13 cellular contexts compared by ENCODE assay signal in genomic region chr6:168451805-168452204, GRCh38. TPM values are rescaled to one million over a fixed set of nuclear protein-coding genes. Genes with fewer than 3 reads are reported as not detected.
A peak's percentile ranks its signal among the peaks of the same experiment; 100 is the strongest.
DNase-seq lines count a peak whose midpoint lies in the region; ATAC-seq, FAIRE-seq and TF ChIP-seq lines count a peak whose summit lies in the region.
"Had no signal": no experiment of that assay in that cellular context is flagged by ENCODE, and none has a peak within 500 bp of the region (broad histone marks: within the 10 kb centered on the region; RNA-seq: fewer than 3 reads in every experiment).

No MANE protein-coding gene starts in this region.

- no peak overlapping the region for H3K4me3 Mint-ChIP-seq in activated T-helper 17 cell treated with anti-CD3 and anti-CD28 coated beads, Interleukin-2, amount 50 U/mL, for 72 hours
- H3K4me3 Mint-ChIP-seq: activated B cell treated with CpG ODN at 0.5 μM for 24 hours had no signal

- TF ChIP-seq EP300 in HepG2 (IDR thresholded peaks at IDR 0.05; ENCODE audit: low read depth in 2 of 2, low read length in 2 of 2) (no peak), HepG2 (CRISPR knock-in tag; IDR thresholded peaks at IDR 0.05; ENCODE audit: borderline replicate concordance) (no peak)

- TF ChIP-seq POLR2A in HepG2 (IDR thresholded peaks at IDR 0.05; ENCODE audit: insufficient read depth in 1 of 2, low read depth in 2 of 2, low read length in 2 of 2) (no peak), right lobe of liver (IDR thresholded peaks at IDR 0.05) (no peak)

- WGBS in HepG2 (ENCODE audit: low lambda C conversion rate) = 0% methylated on average over 2 of the region's 2 CpGs
- 13% methylated on average over 1 of the region's 2 CpGs for WGBS in right lobe of liver (ENCODE audit: insufficient coverage, low coverage, low lambda C conversion rate, missing lambda C conversion rate)

- peaks cover 32% of the 10 kb centered on the region for H3K27me3 Mint-ChIP-seq in activated T-helper 17 cell treated with anti-CD3 and anti-CD28 coated beads, Interleukin-2, amount 50 U/mL, for 72 hours
- H3K27me3 Mint-ChIP-seq: activated B cell treated with CpG ODN at 0.5 μM for 24 hours had no signal

- in situ Hi-C loops in HepG2 (cut with HindIII; ENCODE audit: extremely low pct_ligation_motif_present, low pct_unique_long_range_greater_than_20kb) = no loop called here
- in situ Hi-C loops in astrocyte of the spinal cord (cut with HindIII; ENCODE audit: low sequenced_read_pairs) = no loop called here

- H3K4me1 ChIP-seq in HepG2 (ENCODE audit: insufficient read depth, low read length) (no peaks in the 10 kb centered on the region), right lobe of liver (no peaks in the 10 kb centered on the region)

- intact Hi-C loops in HepG2 (cut with micrococcal nuclease; ENCODE audit: unreplicated experiment) = no loop called here
- intact Hi-C loops in right lobe of liver (cut with DNase I) = no loop called here

- H3K36me3 Mint-ChIP-seq in activated T-helper 17 cell treated with anti-CD3 and anti-CD28 coated beads, Interleukin-2, amount 50 U/mL, for 72 hours (ENCODE audit: low read depth) = no peaks in the 10 kb centered on the region

- no peak overlapping the region for H3K4me2 ChIP-seq in HepG2 (ENCODE audit: low read depth, low read length)

- DNase-seq in HepG2 (ENCODE audit: low spot score) = no peak
- no peak for DNase-seq in right lobe of liver
- DNase-seq in astrocyte of the spinal cord (ENCODE audit: low read depth, low spot score) = no peak
- peak; percentile 75 for DNase-seq in iPS-NIHi7 (ENCODE audit: extremely low spot score)
- no peak for DNase-seq in DMS114 treated with DMSO at 0.1 percent for 48 hours (lab: John Stamatoyannopoulos, UW; ENCODE audit: unreplicated experiment)
- DNase-seq: activated B cell treated with CpG ODN at 0.5 μM for 24 hours, GDM1 had no signal

- H3K9me3 Mint-ChIP-seq in activated T-helper 17 cell treated with anti-CD3 and anti-CD28 coated beads, Interleukin-2, amount 50 U/mL, for 72 hours = no peaks in the 10 kb centered on the region
- H3K9me3 Mint-ChIP-seq: activated B cell treated with CpG ODN at 0.5 μM for 24 hours had no signal

- no peak overlapping the region for H2AFZ ChIP-seq in HepG2 (ENCODE audit: low read length)

- H3K9ac ChIP-seq in HepG2 (ENCODE audit: insufficient read depth, low read depth, low read length) = no peak overlapping the region

- H3K9me3 ChIP-seq in HepG2 (ENCODE audit: low read length) (no peaks in the 10 kb centered on the region), right lobe of liver (no peaks in the 10 kb centered on the region)

- no peak for TF ChIP-seq RAD21 in HepG2 (CRISPR knock-in tag; IDR thresholded peaks at IDR 0.05)

- POLR2A ChIA-PET in HepG2 (lab: Yijun Ruan, JAX) = no interaction called here

- H3K27me3 ChIP-seq in HepG2 (ENCODE audit: control insufficient read depth in 1 of 2, insufficient read depth in 2 of 2, low read length in 2 of 2) (peaks cover 13 to 85% of the 10 kb centered on the region in 2 experiments), right lobe of liver (no peaks in the 10 kb centered on the region)

- H3K36me3 ChIP-seq in HepG2 (replicated peaks in 1 of 2; ENCODE audit: control insufficient read depth in 1 of 2, insufficient read depth in 2 of 2, low read length in 2 of 2) (no peaks in the 10 kb centered on the region), right lobe of liver (no peaks in the 10 kb centered on the region)

- H4K20me1 ChIP-seq in HepG2 (ENCODE audit: insufficient read depth, low read length) = no peaks in the 10 kb centered on the region

- no peak overlapping the region for H3K27ac ChIP-seq in HepG2 (ENCODE audit: extremely low read length, insufficient read depth, low read length)
- no peak overlapping the region for H3K27ac ChIP-seq in right lobe of liver

- CTCF ChIA-PET in HepG2 (lab: Yijun Ruan, JAX; ENCODE audit: low intra/inter-chr PET ratio, low total read pairs) = no interaction called here

- FAIRE-seq in HepG2 (lab: Jason Lieb, UNC) = no peak
- FAIRE-seq: endothelial cell of umbilical vein had no signal

- H3K4me1 Mint-ChIP-seq in activated T-helper 17 cell treated with anti-CD3 and anti-CD28 coated beads, Interleukin-2, amount 50 U/mL, for 72 hours = no peaks in the 10 kb centered on the region

- no TSS peak for BruUV-seq in HepG2 (replicated peaks; lab: Mats Ljungman, UMichigan)

- ATAC-seq in HepG2 (no peak), right lobe of liver (no peak), HG02610 (IDR thresholded peaks at IDR 0.05; ENCODE audit: unreplicated experiment) (no peak), GM21825 (IDR thresholded peaks at IDR 0.05; ENCODE audit: unreplicated experiment) (no peak)
- no peak for ATAC-seq in activated T-helper 17 cell treated with anti-CD3 and anti-CD28 coated beads, Interleukin-2, amount 50 U/mL, for 72 hours (replicated peaks)

- H3K4me3 ChIP-seq in HepG2 (replicated peaks in 1 of 3; ENCODE audit: insufficient read depth in 1 of 3, low read depth in 2 of 3, low read length in 3 of 3) (no peak overlapping the region), right lobe of liver (no peak overlapping the region), astrocyte of the spinal cord (ENCODE audit: low read depth, low read length) (no peak overlapping the region)

- TF ChIP-seq CTCF in HepG2 (CRISPR knock-in tag; IDR thresholded peaks at IDR 0.05) (peak; percentile 20; the same call in 1 of the 2 replicates), right lobe of liver (IDR thresholded peaks at IDR 0.05) (peak in 2 of 4 donors; percentile 11 to 25), astrocyte of the spinal cord (IDR thresholded peaks at IDR 0.05; ENCODE audit: low read depth, low read length) (peak; percentile 2)

- no peak overlapping the region for H3K27ac Mint-ChIP-seq in activated T-helper 17 cell treated with anti-CD3 and anti-CD28 coated beads, Interleukin-2, amount 50 U/mL, for 72 hours
- H3K27ac Mint-ChIP-seq: activated B cell treated with CpG ODN at 0.5 μM for 24 hours had no signal

- H3K79me2 ChIP-seq in HepG2 (ENCODE audit: insufficient read depth, low read length) = no peaks in the 10 kb centered on the region

TF ChIP-seq in HepG2, 621 proteins besides CTCF, POLR2A, EP300 and RAD21:
- no peak for TF ChIP-seq BRCA1 (CRISPR knock-in tag; IDR thresholded peaks at IDR 0.05)
- peak; percentile 10; the same call in 1 of the 2 replicates for TF ChIP-seq STAG1 (CRISPR knock-in tag; IDR thresholded peaks at IDR 0.05)

RNA-seq across cellular contexts. Expression of gene SMOC2, which starts 10.8 kb away (rescaled TPM):
- total RNA-seq in HepG2 (2016; rRNA removed; fragmentation: Illumina TruSeq; extraction: Trizol) (not detected in 2 replicates), right lobe of liver (1 to 10 TPM in 3 of 6 experiments, under 1 TPM in 3; 0.42 to 3.5 (median 1.2) TPM)
- total RNA-seq in HepG2 (2016; cell fraction: cytosol; rRNA removed; fragmentation: Illumina TruSeq; extraction: Trizol; ENCODE audit: low read depth) = not detected in 2 replicates
- total RNA-seq in HepG2 (2016; cell fraction: insoluble cytoplasmic fraction; rRNA removed; fragmentation: Illumina TruSeq; extraction: Trizol) = not detected in 2 replicates
- total RNA-seq in HepG2 (2016; cell fraction: membrane; rRNA removed; fragmentation: Illumina TruSeq; extraction: Trizol) = not detected in 2 replicates
- total RNA-seq in HepG2 (2016; cell fraction: nucleus; rRNA removed; fragmentation: Illumina TruSeq; extraction: Trizol) = not detected in 2 replicates
- not detected in 2 replicates for polyA plus RNA-seq in HepG2 (2011; rRNA removed)
- polyA plus RNA-seq in HepG2 (2011; cell fraction: cytosol; rRNA removed) = not detected in 2 replicates
- polyA plus RNA-seq in HepG2 (2011; cell fraction: nucleus; rRNA removed) = not detected in 2 replicates
- polyA plus RNA-seq in HepG2 (2012) = not detected in 2 replicates
- polyA plus RNA-seq in HepG2 (2016; cell fraction: cytosol; fragmentation: Illumina TruSeq; extraction: Trizol; ENCODE audit: low read depth) = not detected in 2 replicates
- not detected in 2 replicates for polyA plus RNA-seq in HepG2 (2016; cell fraction: insoluble cytoplasmic fraction; fragmentation: Illumina TruSeq; extraction: Trizol; ENCODE audit: low read depth)
- polyA plus RNA-seq in HepG2 (2016; cell fraction: membrane; fragmentation: Illumina TruSeq; extraction: Trizol; ENCODE audit: low read depth) = not detected in 2 replicates
- not detected in 2 replicates for polyA plus RNA-seq in HepG2 (2016; cell fraction: nucleus; fragmentation: Illumina TruSeq; extraction: Trizol; ENCODE audit: insufficient read depth, low read depth)
- polyA minus RNA-seq in HepG2 (2011; rRNA and poly(A)+ RNA removed; ENCODE audit: low replicate concordance) = not detected in 2 replicates
- polyA minus RNA-seq in HepG2 (2011; cell fraction: cytosol; rRNA and poly(A)+ RNA removed) = not detected in 2 replicates
- polyA minus RNA-seq in HepG2 (2011; cell fraction: nucleus; rRNA and poly(A)+ RNA removed) = not detected in 2 replicates
- total RNA-seq in activated T-helper 17 cell treated with anti-CD3 and anti-CD28 coated beads, Interleukin-2, amount 50 U/mL, for 72 hours = not detected
- total RNA-seq: activated B cell treated with CpG ODN at 0.5 μM for 24 hours, endothelial cell of umbilical vein, myocyte had no signal
- polyA plus RNA-seq: BJ, endothelial cell of umbilical vein had no signal
